10 cellular contexts compared by ENCODE assay signal in genomic region chr12:2053675-2054070, GRCh38. TPM values are rescaled to one million over a fixed set of nuclear protein-coding genes. Genes with fewer than 3 reads are reported as not detected.
A peak's percentile ranks its signal among the peaks of the same experiment; 100 is the strongest.
DNase-seq lines count a peak whose midpoint lies in the region; ATAC-seq and TF ChIP-seq lines count a peak whose summit lies in the region.
"Had no signal": no experiment of that assay in that cellular context is flagged by ENCODE, and none has a peak within 500 bp of the region (broad histone marks: within the 10 kb centered on the region; RNA-seq: fewer than 3 reads in every experiment).

No MANE protein-coding gene starts in this region.

- ATAC-seq in HG03378 (IDR thresholded peaks at IDR 0.05; ENCODE audit: unreplicated experiment) = no peak

- no peak for TF ChIP-seq CTCF in VCaP (conservative IDR thresholded peaks at IDR 0.05)

- H3K4me3 ChIP-seq in skeletal muscle satellite cell (ENCODE audit: low read length) = peak overlapping the region; percentile 71

- peak; percentile 34 for DNase-seq in G401 (ENCODE audit: low spot score)
- peak; percentile 61 for DNase-seq in hepatic stellate cell (ENCODE audit: low spot score)
- DNase-seq in occipital lobe (lab: John Stamatoyannopoulos, UW) = no peak
- no peak for DNase-seq in NCI-H1048 (lab: John Stamatoyannopoulos, UW)
- DNase-seq in HT-29 (ENCODE audit: low spot score) = no peak
- DNase-seq: naive B cell had no signal

- H3K27me3 ChIP-seq in skeletal muscle satellite cell (ENCODE audit: control insufficient read depth, insufficient read depth, low read length) = peaks cover 79% of the 10 kb centered on the region

- H3K4me1 ChIP-seq in skeletal muscle satellite cell (ENCODE audit: control insufficient read depth, insufficient read depth, low read length) = peaks cover 5% of the 10 kb centered on the region

- in situ Hi-C loops in G401 (cut with HindIII; ENCODE audit: low sequenced_read_pairs) = no loop called here

- H3K27ac ChIP-seq in VCaP = peak overlapping the region; percentile 78

- H3K4me2 ChIP-seq in skeletal muscle satellite cell (ENCODE audit: low read length) = peak overlapping the region; percentile 86

- H3K9ac ChIP-seq in skeletal muscle satellite cell (ENCODE audit: low read depth, low read length) = peak overlapping the region; percentile 56

- H3K9me3 ChIP-seq in skeletal muscle satellite cell (replicated peaks; ENCODE audit: low read length) = no peaks in the 10 kb centered on the region

- H3K36me3 ChIP-seq in skeletal muscle satellite cell (ENCODE audit: insufficient read depth, low read length) = no peaks in the 10 kb centered on the region

RNA-seq across cellular contexts. Expression of gene CACNA1C, which starts 0.9 kb away (rescaled TPM):
- total RNA-seq in G401 (2014; rRNA removed; shearing (Covaris generic)) = 1.7 and 2.8 TPM in 2 replicates
- total RNA-seq in skeletal muscle satellite cell (2012; rRNA removed) = 5.1 and 10.9 TPM in 2 replicates
- 21.4 TPM for total RNA-seq in occipital lobe
- total RNA-seq in HT-29 (2014; rRNA removed; shearing (Covaris generic)) = under 0.01 TPM in 1 of 2 replicates, not detected in the other
- total RNA-seq: bronchial epithelial cell had no signal

RNA-seq across cellular contexts. Expression of gene DCP1B, which starts 49.4 kb away (rescaled TPM):
- total RNA-seq in G401 (2014; rRNA removed; shearing (Covaris generic)) = 17.4 and 20.6 TPM in 2 replicates
- total RNA-seq in skeletal muscle satellite cell (2012; rRNA removed) = 10.0 and 10.6 TPM in 2 replicates
- 8.9 TPM for total RNA-seq in occipital lobe
- total RNA-seq in HT-29 (2014; rRNA removed; shearing (Covaris generic)) = 2.3 and 2.6 TPM in 2 replicates

Comparison
In these comparisons a context has a peak if more than half of its experiments do, and no peak if none do; other contexts are left out.
1. DNase-seq: peak in G401 (single experiment) and hepatic stellate cell (single experiment); none in occipital lobe (single experiment), NCI-H1048 (single experiment) and HT-29 (single experiment).